23 cellular contexts compared by ENCODE assay signal in the genomic region with DNA sequence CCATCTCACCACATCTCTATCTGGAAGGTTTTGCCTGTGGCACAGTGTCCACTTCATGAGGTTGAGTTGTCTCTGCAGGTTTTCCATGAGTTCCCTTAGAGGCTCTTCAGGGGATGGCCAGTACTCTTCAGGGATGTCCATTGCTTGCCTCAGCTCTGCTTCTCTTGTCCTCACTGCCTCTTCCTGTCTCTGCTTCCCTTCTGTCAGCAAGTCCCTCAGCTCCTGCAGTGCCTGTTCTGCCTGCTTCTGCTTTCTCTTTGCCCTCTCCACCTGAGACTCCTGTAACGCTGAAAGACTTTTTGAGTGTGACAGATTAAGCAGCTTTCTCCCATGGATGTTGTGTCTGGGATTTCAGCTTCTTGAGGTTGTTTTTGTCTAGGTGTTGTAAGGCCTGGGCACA. TPM values are rescaled to one million over a fixed set of nuclear protein-coding genes. Genes with fewer than 3 reads are reported as not detected.
DNase-seq lines count a peak whose midpoint lies in the region; ATAC-seq, FAIRE-seq and TF ChIP-seq lines count a peak whose summit lies in the region.
"Had no signal": no experiment of that assay in that cellular context is flagged by ENCODE, and none has a peak within 500 bp of the region (broad histone marks: within the 10 kb centered on the region; RNA-seq: fewer than 3 reads in every experiment).

No MANE protein-coding gene starts in this region.

- H3K4me1 ChIP-seq in right lobe of liver, result no peaks in the 10 kb centered on the region
- peaks cover 19% of the 10 kb centered on the region for H3K4me1 ChIP-seq in HepG2 (ENCODE audit: insufficient read depth, low read length)
- H3K4me1 ChIP-seq: transverse colon had no signal

- 83% methylated on average over 1 of the region's 1 CpG for WGBS in right lobe of liver (ENCODE audit: insufficient coverage, low coverage, low lambda C conversion rate, missing lambda C conversion rate)
- WGBS in HepG2 (ENCODE audit: low lambda C conversion rate), result 27% methylated on average over 1 of the region's 1 CpG

- H3K4me3 ChIP-seq in right lobe of liver (no peak overlapping the region), HepG2 (replicated peaks in 1 of 3; ENCODE audit: insufficient read depth in 1 of 3, low read depth in 2 of 3, low read length in 3 of 3) (no peak overlapping the region)
- H3K4me3 ChIP-seq: spleen, transverse colon had no signal

- H3K4me3 Mint-ChIP-seq in T-cell, result peak overlapping the region in 1 of 3 donors; percentile 28
- H3K4me3 Mint-ChIP-seq in effector memory CD8-positive, alpha-beta T cell, result peak overlapping the region; percentile 26 to 48
- no peak overlapping the region for H3K4me3 Mint-ChIP-seq in stimulated activated naive CD8-positive, alpha-beta T cell treated with anti-CD3 and anti-CD28 coated beads, Interleukin-15, Interleukin-2, amounts not matched to agents 100 ng/mL and 50 ng/mL, for 24 hours
- H3K4me3 Mint-ChIP-seq: WTC11 had no signal

- H3K36me3 ChIP-seq in right lobe of liver (no peaks in the 10 kb centered on the region), HepG2 (replicated peaks in 1 of 2; ENCODE audit: control insufficient read depth in 1 of 2, insufficient read depth in 2 of 2, low read length in 2 of 2) (no peaks in the 10 kb centered on the region)
- H3K36me3 ChIP-seq: transverse colon had no signal

- CTCF ChIA-PET in HepG2 (lab: Yijun Ruan, JAX; ENCODE audit: low intra/inter-chr PET ratio, low total read pairs), result no interaction called here
- CTCF ChIA-PET in T-cell (lab: Charles Lee), result interaction anchor here (0.6 to 1.5 kb wide), 5 partner anchors 16 to 34 kb away, joined by 3 to 7 read pairs (median 3); no protein-coding TSS in a partner anchor

- FAIRE-seq in HepG2 (lab: Jason Lieb, UNC), result no peak
- FAIRE-seq: endothelial cell of umbilical vein, H1 had no signal

- TF ChIP-seq RAD21 in HepG2 (CRISPR knock-in tag; IDR thresholded peaks at IDR 0.05), result no peak

- TF ChIP-seq POLR2A in right lobe of liver (IDR thresholded peaks at IDR 0.05), result no peak
- no peak for TF ChIP-seq POLR2A in HepG2 (IDR thresholded peaks at IDR 0.05; ENCODE audit: insufficient read depth in 1 of 2, low read depth in 2 of 2, low read length in 2 of 2)

- POLR2A ChIA-PET in HepG2 (lab: Yijun Ruan, JAX), result no interaction called here
- POLR2A ChIA-PET in T-cell (lab: Charles Lee), result interaction anchor here in 1 of 2 donors (0.6 to 1.5 kb wide), 4 partner anchors 12 to 336 kb away, joined by 3 to 4 read pairs (median 4); no protein-coding TSS in a partner anchor

- peaks cover 7 to 17% (median 11%) of the 10 kb centered on the region in 3 donors for H3K9me3 Mint-ChIP-seq in T-cell
- no peaks in the 10 kb centered on the region for H3K9me3 Mint-ChIP-seq in effector memory CD8-positive, alpha-beta T cell
- H3K9me3 Mint-ChIP-seq in stimulated activated naive CD8-positive, alpha-beta T cell treated with anti-CD3 and anti-CD28 coated beads, Interleukin-15, Interleukin-2, amounts not matched to agents 100 ng/mL and 50 ng/mL, for 24 hours, result peaks cover 16% of the 10 kb centered on the region

- H3K9me3 ChIP-seq in right lobe of liver (no peaks in the 10 kb centered on the region), HepG2 (ENCODE audit: low read length) (no peaks in the 10 kb centered on the region)
- H3K9me3 ChIP-seq: transverse colon had no signal

- H3K27me3 ChIP-seq in right lobe of liver (no peaks in the 10 kb centered on the region), HepG2 (ENCODE audit: control insufficient read depth in 1 of 2, insufficient read depth in 2 of 2, low read length in 2 of 2) (peaks cover 0 to 5% of the 10 kb centered on the region in 2 experiments; a peak in 1 of 5 replicates)
- H3K27me3 ChIP-seq: spleen, transverse colon had no signal

- in situ Hi-C loops in HepG2 (cut with HindIII; ENCODE audit: extremely low pct_ligation_motif_present, low pct_unique_long_range_greater_than_20kb), result no loop called here

- no peak for TF ChIP-seq CTCF in right lobe of liver (IDR thresholded peaks at IDR 0.05)
- TF ChIP-seq CTCF in HepG2 (CRISPR knock-in tag; IDR thresholded peaks at IDR 0.05), result no peak

- H4K20me1 ChIP-seq in HepG2 (ENCODE audit: insufficient read depth, low read length), result no peaks in the 10 kb centered on the region

- ATAC-seq in right lobe of liver (peak in 3 of 4 donors; percentile 25 to 46 (median 26)), HepG2 (no peak), T-cell (replicated peaks in 1 of 4) (peak in 1 of 4 experiments; percentile 27), GM18520 (IDR thresholded peaks at IDR 0.05; ENCODE audit: unreplicated experiment) (no peak)
- no peak for ATAC-seq in effector memory CD8-positive, alpha-beta T cell (replicated peaks)
- ATAC-seq: WTC11 had no signal

- H3K4me2 ChIP-seq in HepG2 (ENCODE audit: low read depth, low read length), result no peak overlapping the region

- H3K4me1 Mint-ChIP-seq in T-cell, result peaks cover 70 to 91% (median 83%) of the 10 kb centered on the region in 3 donors
- H3K4me1 Mint-ChIP-seq in effector memory CD8-positive, alpha-beta T cell (ENCODE audit: low read depth in 2 of 2), result peaks cover 53 to 85% of the 10 kb centered on the region in 2 donors
- peaks cover 72% of the 10 kb centered on the region for H3K4me1 Mint-ChIP-seq in stimulated activated naive CD8-positive, alpha-beta T cell treated with anti-CD3 and anti-CD28 coated beads, Interleukin-15, Interleukin-2, amounts not matched to agents 100 ng/mL and 50 ng/mL, for 24 hours (ENCODE audit: low read depth)
- H3K4me1 Mint-ChIP-seq: WTC11 had no signal

- H3K27ac Mint-ChIP-seq in T-cell, result peak overlapping the region; percentile 74 to 86
- H3K27ac Mint-ChIP-seq in effector memory CD8-positive, alpha-beta T cell, result peak overlapping the region; percentile 85 to 93
- H3K27ac Mint-ChIP-seq in stimulated activated naive CD8-positive, alpha-beta T cell treated with anti-CD3 and anti-CD28 coated beads, Interleukin-15, Interleukin-2, amounts not matched to agents 100 ng/mL and 50 ng/mL, for 24 hours, result peak overlapping the region; percentile 31
- H3K27ac Mint-ChIP-seq: WTC11 had no signal

- H3K79me2 ChIP-seq in HepG2 (ENCODE audit: insufficient read depth, low read length), result no peaks in the 10 kb centered on the region

- no peaks in the 10 kb centered on the region for H3K27me3 Mint-ChIP-seq in T-cell
- no peaks in the 10 kb centered on the region for H3K27me3 Mint-ChIP-seq in effector memory CD8-positive, alpha-beta T cell
- H3K27me3 Mint-ChIP-seq in stimulated activated naive CD8-positive, alpha-beta T cell treated with anti-CD3 and anti-CD28 coated beads, Interleukin-15, Interleukin-2, amounts not matched to agents 100 ng/mL and 50 ng/mL, for 24 hours, result no peaks in the 10 kb centered on the region

- H2AFZ ChIP-seq in HepG2 (ENCODE audit: low read length), result no peak overlapping the region

- H3K27ac ChIP-seq in right lobe of liver (no peak overlapping the region), HepG2 (ENCODE audit: extremely low read length, insufficient read depth, low read length) (no peak overlapping the region)
- H3K27ac ChIP-seq: transverse colon had no signal

- TF ChIP-seq EP300 in HepG2 (IDR thresholded peaks at IDR 0.05; ENCODE audit: low read depth in 2 of 2, low read length in 2 of 2) (no peak), HepG2 (CRISPR knock-in tag; IDR thresholded peaks at IDR 0.05; ENCODE audit: borderline replicate concordance) (no peak)

- H3K9ac ChIP-seq in HepG2 (ENCODE audit: insufficient read depth, low read depth, low read length), result no peak overlapping the region

- peaks cover 82% of the 10 kb centered on the region for H3K36me3 Mint-ChIP-seq in T-cell
- H3K36me3 Mint-ChIP-seq in effector memory CD8-positive, alpha-beta T cell (ENCODE audit: insufficient read depth), result peaks cover 41% of the 10 kb centered on the region
- H3K36me3 Mint-ChIP-seq in stimulated activated naive CD8-positive, alpha-beta T cell treated with anti-CD3 and anti-CD28 coated beads, Interleukin-15, Interleukin-2, amounts not matched to agents 100 ng/mL and 50 ng/mL, for 24 hours (ENCODE audit: low read depth), result peaks cover 78% of the 10 kb centered on the region

- DNase-seq in right lobe of liver (no peak), HepG2 (ENCODE audit: low spot score) (no peak), T-cell (no peak), NCI-H524 (lab: John Stamatoyannopoulos, UW) (no peak), dedifferentiated amniotic fluid mesenchymal stem cell (ENCODE audit: extremely low spot score) (no peak)
- no peak for DNase-seq in effector memory CD8-positive, alpha-beta T cell
- DNase-seq: activated effector memory CD4-positive, alpha-beta T cell treated with Interleukin-2 at 50 U/mL for 16 hours; aorta; dermis blood vessel endothelial cell; glutamatergic neuron; mammary epithelial cell; NCI-H1417 treated with DMSO at 0.1 percent for 48 hours; NCI-H510A; spleen; stimulated activated CD4-positive, alpha-beta T cell treated with anti-CD3 and anti-CD28 coated beads, Interleukin-4, amount 100 ng/mL, for 1 hour; transverse colon had no signal

- intact Hi-C loops in right lobe of liver (cut with DNase I) (no loop called here), HepG2 (cut with micrococcal nuclease; ENCODE audit: unreplicated experiment) (no loop called here)

- no TSS peak for BruUV-seq in HepG2 (replicated peaks; lab: Mats Ljungman, UMichigan)

RNA-seq across cellular contexts. Expression of a gene that starts 38.2 kb away (rescaled TPM):
- 10 to 100 TPM; 10.7 to 21.6 (median 17.3) TPM for total RNA-seq in right lobe of liver
- 90.0 and 97.9 TPM in 2 replicates for total RNA-seq in HepG2 (2016; rRNA removed; fragmentation: Illumina TruSeq; extraction: Trizol)
- 29.1 and 29.3 TPM in 2 replicates for total RNA-seq in HepG2 (2016; cell fraction: cytosol; rRNA removed; fragmentation: Illumina TruSeq; extraction: Trizol; ENCODE audit: low read depth)
- 79.3 and 102 TPM in 2 replicates for total RNA-seq in HepG2 (2016; cell fraction: insoluble cytoplasmic fraction; rRNA removed; fragmentation: Illumina TruSeq; extraction: Trizol)
- total RNA-seq in HepG2 (2016; cell fraction: membrane; rRNA removed; fragmentation: Illumina TruSeq; extraction: Trizol), result 33.0 and 35.7 TPM in 2 replicates
- total RNA-seq in HepG2 (2016; cell fraction: nucleus; rRNA removed; fragmentation: Illumina TruSeq; extraction: Trizol), result 31.5 and 38.4 TPM in 2 replicates
- polyA plus RNA-seq in HepG2 (2011; rRNA removed), result 53.7 and 59.4 TPM in 2 replicates
- 36.2 and 46.4 TPM in 2 replicates for polyA plus RNA-seq in HepG2 (2011; cell fraction: cytosol; rRNA removed)
- polyA plus RNA-seq in HepG2 (2011; cell fraction: nucleus; rRNA removed), result 17.6 and 20.3 TPM in 2 replicates
- polyA plus RNA-seq in HepG2 (2012), result 27.7 and 47.0 TPM in 2 replicates
- 24.1 and 27.6 TPM in 2 replicates for polyA plus RNA-seq in HepG2 (2016; cell fraction: cytosol; fragmentation: Illumina TruSeq; extraction: Trizol; ENCODE audit: low read depth)
- polyA plus RNA-seq in HepG2 (2016; cell fraction: insoluble cytoplasmic fraction; fragmentation: Illumina TruSeq; extraction: Trizol; ENCODE audit: low read depth), result 114 and 118 TPM in 2 replicates
- polyA plus RNA-seq in HepG2 (2016; cell fraction: membrane; fragmentation: Illumina TruSeq; extraction: Trizol; ENCODE audit: low read depth), result 26.3 and 30.4 TPM in 2 replicates
- polyA plus RNA-seq in HepG2 (2016; cell fraction: nucleus; fragmentation: Illumina TruSeq; extraction: Trizol; ENCODE audit: insufficient read depth, low read depth), result 68.9 and 72.4 TPM in 2 replicates
- 33.6 and 93.6 TPM in 2 replicates for polyA minus RNA-seq in HepG2 (2011; rRNA and poly(A)+ RNA removed; ENCODE audit: low replicate concordance)
- polyA minus RNA-seq in HepG2 (2011; cell fraction: cytosol; rRNA and poly(A)+ RNA removed), result 22.0 and 32.7 TPM in 2 replicates
- 27.2 and 31.0 TPM in 2 replicates for polyA minus RNA-seq in HepG2 (2011; cell fraction: nucleus; rRNA and poly(A)+ RNA removed)
- total RNA-seq in T-cell, result 10 to 100 TPM; 12.1 to 33.1 (median 30.2) TPM

RNA-seq across cellular contexts. Expression of a gene that starts 50.4 kb away (rescaled TPM):
- total RNA-seq in right lobe of liver, result under 1 TPM in 1 of 6 experiments, not detected in 5; 0.07 TPM
- total RNA-seq in HepG2 (2016; rRNA removed; fragmentation: Illumina TruSeq; extraction: Trizol), result not detected in 2 replicates
- total RNA-seq in HepG2 (2016; cell fraction: cytosol; rRNA removed; fragmentation: Illumina TruSeq; extraction: Trizol; ENCODE audit: low read depth), result not detected in 2 replicates
- total RNA-seq in HepG2 (2016; cell fraction: insoluble cytoplasmic fraction; rRNA removed; fragmentation: Illumina TruSeq; extraction: Trizol), result not detected in 2 replicates
- total RNA-seq in HepG2 (2016; cell fraction: membrane; rRNA removed; fragmentation: Illumina TruSeq; extraction: Trizol), result not detected in 2 replicates
- not detected in 2 replicates for total RNA-seq in HepG2 (2016; cell fraction: nucleus; rRNA removed; fragmentation: Illumina TruSeq; extraction: Trizol)
- polyA plus RNA-seq in HepG2 (2011; rRNA removed), result not detected in 2 replicates
- polyA plus RNA-seq in HepG2 (2011; cell fraction: cytosol; rRNA removed), result not detected in 2 replicates
- not detected in 2 replicates for polyA plus RNA-seq in HepG2 (2011; cell fraction: nucleus; rRNA removed)
- not detected in 2 replicates for polyA plus RNA-seq in HepG2 (2012)
- not detected in 2 replicates for polyA plus RNA-seq in HepG2 (2016; cell fraction: cytosol; fragmentation: Illumina TruSeq; extraction: Trizol; ENCODE audit: low read depth)
- polyA plus RNA-seq in HepG2 (2016; cell fraction: insoluble cytoplasmic fraction; fragmentation: Illumina TruSeq; extraction: Trizol; ENCODE audit: low read depth), result not detected in 2 replicates
- polyA plus RNA-seq in HepG2 (2016; cell fraction: membrane; fragmentation: Illumina TruSeq; extraction: Trizol; ENCODE audit: low read depth), result not detected in 2 replicates
- polyA plus RNA-seq in HepG2 (2016; cell fraction: nucleus; fragmentation: Illumina TruSeq; extraction: Trizol; ENCODE audit: insufficient read depth, low read depth), result not detected in 2 replicates
- not detected in 2 replicates for polyA minus RNA-seq in HepG2 (2011; rRNA and poly(A)+ RNA removed; ENCODE audit: low replicate concordance)
- not detected in 2 replicates for polyA minus RNA-seq in HepG2 (2011; cell fraction: cytosol; rRNA and poly(A)+ RNA removed)
- not detected in 2 replicates for polyA minus RNA-seq in HepG2 (2011; cell fraction: nucleus; rRNA and poly(A)+ RNA removed)
- not detected for total RNA-seq in T-cell
- total RNA-seq: cardiac septum, dermis blood vessel endothelial cell, M059J had no signal
- polyA plus RNA-seq: aorta had no signal

Comparison
In these comparisons a context has a peak if more than half of its experiments do, and no peak if none do; other contexts are left out.
1. ATAC-seq: peak in right lobe of liver (3 of 4); none in HepG2 (single experiment), effector memory CD8-positive, alpha-beta T cell (single experiment) and GM18520 (single experiment).
2. H3K27ac Mint-ChIP-seq: peak in every context shown above with its lines; median percentile 89 in effector memory CD8-positive, alpha-beta T cell; 80 in T-cell; 31 in stimulated activated naive CD8-positive, alpha-beta T cell treated with anti-CD3 and anti-CD28 coated beads, Interleukin-15, Interleukin-2, amounts not matched to agents 100 ng/mL and 50 ng/mL, for 24 hours.